Comparison of ENCODE assay signal across 19 cellular contexts in the genomic region with DNA sequence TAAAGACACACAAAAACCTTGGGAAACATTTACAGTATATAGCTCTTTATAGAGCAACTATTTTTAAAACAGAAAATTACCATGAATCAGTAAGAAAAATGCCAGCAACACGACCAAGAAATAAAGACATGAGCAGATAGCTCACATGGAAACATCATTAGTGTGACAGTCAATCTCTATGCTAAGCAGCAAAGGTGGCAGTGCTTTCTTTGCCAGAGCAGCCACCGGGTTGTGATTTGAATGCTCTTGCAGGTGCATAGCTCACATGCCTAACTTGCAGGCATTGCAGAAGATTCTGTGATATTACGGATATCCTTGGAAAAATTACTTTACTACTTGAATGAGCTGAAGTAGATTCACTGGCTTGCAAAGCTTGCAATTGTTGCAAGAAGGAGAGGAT.
DNase-seq lines count a peak whose midpoint lies in the region; ATAC-seq and TF ChIP-seq lines count a peak whose summit lies in the region.
"Had no signal": no experiment of that assay in that cellular context is flagged by ENCODE, and none has a peak within 500 bp of the region (broad histone marks: within the 10 kb centered on the region; RNA-seq: fewer than 3 reads in every experiment).

No MANE protein-coding gene starts in this region.

- peak; percentile 25 for DNase-seq in NCI-H510A treated with DMSO at 0.1 percent for 48 hours (lab: John Stamatoyannopoulos, UW)
- no peak for DNase-seq in NCI-H510A (lab: John Stamatoyannopoulos, UW)
- peak in 38 of 61 donors; percentile 1 to 87 (median 16) for DNase-seq in caudate nucleus (lab: John Stamatoyannopoulos, UW)
- DNase-seq in head of caudate nucleus, result peak in 37 of 42 donors; percentile 15 to 80 (median 45)
- DNase-seq in osteoblast (ENCODE audit: insufficient read length, low spot score, missing footprints), result peak; percentile 13
- no peak for DNase-seq in ecto neural progenitor cell (ENCODE audit: low spot score)
- no peak for DNase-seq in stimulated activated naive CD4-positive, alpha-beta T cell treated with Interleukin-2 at 50 U/mL for 16 hours (lab: John Stamatoyannopoulos, UW)
- DNase-seq: Caco-2; CD4-positive, CD25-positive, alpha-beta regulatory T cell; CD8-positive, alpha-beta T cell; DMS153; DND-41; GOT3; H9 had no signal

- no peak for ATAC-seq in GM18511 (IDR thresholded peaks at IDR 0.05; ENCODE audit: unreplicated experiment)
- ATAC-seq: CD8-positive, alpha-beta T cell; HCT116 had no signal

- intact Hi-C loops in head of caudate nucleus (cut with DNase I), result no loop called here

- H3K4me1 ChIP-seq in osteoblast (ENCODE audit: insufficient read depth, low read length), result no peaks in the 10 kb centered on the region
- H3K4me1 ChIP-seq: BLaER1, Caco-2 had no signal

- no peaks in the 10 kb centered on the region for H3K79me2 ChIP-seq in osteoblast (ENCODE audit: insufficient read depth, low read length)

- no peak overlapping the region for H3K4me3 ChIP-seq in osteoblast (ENCODE audit: insufficient read depth, low read length)
- H3K4me3 ChIP-seq: BLaER1 had no signal

- no peak overlapping the region for H2AFZ ChIP-seq in osteoblast (ENCODE audit: low read length)

- H4K20me1 ChIP-seq in osteoblast (ENCODE audit: insufficient read depth, low read length), result no peaks in the 10 kb centered on the region
- H4K20me1 ChIP-seq: BLaER1 had no signal

- no peaks in the 10 kb centered on the region for H3K36me3 ChIP-seq in osteoblast (ENCODE audit: insufficient read depth, low read length)
- H3K36me3 ChIP-seq: BLaER1 had no signal

- no peaks in the 10 kb centered on the region for H3K27me3 ChIP-seq in osteoblast (ENCODE audit: insufficient read depth, low read length)
- H3K27me3 ChIP-seq: BLaER1 had no signal

- no peak overlapping the region for H3K27ac ChIP-seq in caudate nucleus (ENCODE audit: low read depth, low read length)
- no peak overlapping the region for H3K27ac ChIP-seq in osteoblast (ENCODE audit: low read depth, low read length)
- H3K27ac ChIP-seq: 22Rv1, BLaER1, C4-2B had no signal

- H3K9me3 ChIP-seq in osteoblast (ENCODE audit: low read depth, low read length), result no peaks in the 10 kb centered on the region
- H3K9me3 ChIP-seq: BLaER1, Caco-2 had no signal

- H3K4me2 ChIP-seq in osteoblast (ENCODE audit: insufficient read depth, low read length), result no peak overlapping the region
- H3K4me2 ChIP-seq: BLaER1 had no signal

- no peak for TF ChIP-seq CTCF in osteoblast (IDR thresholded peaks at IDR 0.05; ENCODE audit: extremely low read depth, low read depth, low read length)

Comparison
In these comparisons a context has a peak if more than half of its experiments do, and no peak if none do; other contexts are left out.
1. DNase-seq: peak in NCI-H510A treated with DMSO at 0.1 percent for 48 hours (single experiment), caudate nucleus (38 of 61), head of caudate nucleus (37 of 42) and osteoblast (single experiment); none in NCI-H510A (single experiment), ecto neural progenitor cell (single experiment) and stimulated activated naive CD4-positive, alpha-beta T cell treated with Interleukin-2 at 50 U/mL for 16 hours (single experiment).